In the genomic region with DNA sequence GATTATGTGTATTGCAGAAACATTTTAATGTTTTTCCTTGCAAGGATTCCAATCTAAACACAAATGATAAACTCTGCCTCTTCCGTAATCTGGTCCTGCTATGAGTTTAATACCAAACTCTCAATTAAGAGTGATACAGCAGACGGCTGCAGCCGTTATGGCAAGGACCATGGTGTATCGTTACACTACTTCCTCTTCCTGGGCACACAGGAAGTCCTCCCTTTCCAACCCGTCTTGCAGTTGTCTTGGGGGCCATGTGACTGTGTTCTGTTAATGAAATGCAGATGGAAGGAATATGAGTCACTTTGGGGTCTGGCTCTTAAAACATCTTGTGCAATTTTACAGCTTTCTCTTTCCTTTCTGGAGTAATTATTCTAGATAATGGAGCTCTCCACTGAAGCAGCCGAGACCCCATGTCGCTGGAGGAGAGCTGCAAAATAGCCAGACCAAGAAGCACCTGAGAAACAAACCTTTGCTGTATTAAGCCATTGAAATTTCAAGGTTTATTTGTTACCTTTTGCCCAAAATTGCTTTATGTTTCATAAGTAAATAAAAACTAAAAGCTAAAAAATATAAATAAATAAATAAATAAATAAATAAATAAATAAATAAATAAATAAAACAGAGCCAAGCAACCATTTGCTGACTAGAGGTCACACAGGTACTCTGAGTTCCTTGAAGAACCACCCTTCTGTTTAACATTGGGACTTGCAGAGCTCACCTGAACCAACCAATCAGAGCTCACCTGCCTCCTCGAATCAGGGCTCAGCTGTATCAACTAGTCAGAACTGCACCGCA, we compare ENCODE assay signal across 13 cellular contexts.
DNase-seq lines count a peak whose midpoint lies in the region; ATAC-seq, FAIRE-seq and TF ChIP-seq lines count a peak whose summit lies in the region.
"Had no signal": no experiment of that assay in that cellular context is flagged by ENCODE, and none has a peak within 500 bp of the region (broad histone marks: within the 10 kb centered on the region; RNA-seq: fewer than 3 reads in every experiment).

No MANE protein-coding gene starts in this region.

- no peaks in the 10 kb centered on the region for H3K27me3 ChIP-seq in Peyer's patch
- H3K27me3 ChIP-seq: cardiac muscle cell, stomach had no signal

- no peak for FAIRE-seq in GM12891 (lab: Jason Lieb, UNC)

- no peak overlapping the region for H3K27ac ChIP-seq in Peyer's patch
- H3K27ac ChIP-seq: cardiac muscle cell, stomach had no signal

- peak; percentile 10 for DNase-seq in AG04449 (ENCODE audit: low read depth, low spot score)
- DNase-seq in HCEC 1CT: peak; percentile 76
- peak; percentile 81 for DNase-seq in SIG-M5 treated with dmso at 0.1 percent for 504 hours (lab: John Stamatoyannopoulos, UW; ENCODE audit: unreplicated experiment)
- DNase-seq in fibroblast of the conjunctiva (ENCODE audit: low read depth): peak; percentile 82
- no peak for DNase-seq in GM12891 (ENCODE audit: insufficient read length, low spot score)
- DNase-seq in Peyer's patch: no peak
- DNase-seq: activated CD8-positive, alpha-beta memory T cell treated with anti-CD3 and anti-CD28 coated beads, Interleukin-2, amount 50 U/mL, for 4 hours; CD8-positive, alpha-beta memory T cell; H7; stomach had no signal

- H3K4me1 ChIP-seq in Peyer's patch: peaks cover 0 to 5% (median 0%) of the 10 kb centered on the region in 4 donors

- H3K4me3 ChIP-seq in AG04449 (ENCODE audit: low read depth, low read length) (no peak overlapping the region), Peyer's patch (no peak overlapping the region)
- H3K4me3 ChIP-seq: cardiac muscle cell, stomach had no signal

- no peaks in the 10 kb centered on the region for H3K36me3 ChIP-seq in Peyer's patch
- H3K36me3 ChIP-seq: cardiac muscle cell, stomach had no signal

- TF ChIP-seq CTCF in AG04449 (IDR thresholded peaks at IDR 0.05; ENCODE audit: insufficient read depth, low read length, missing control alignments) (no peak), Peyer's patch (IDR thresholded peaks at IDR 0.05) (no peak)

- no peak for ATAC-seq in HG02763 (IDR thresholded peaks at IDR 0.05; ENCODE audit: unreplicated experiment)
- ATAC-seq in GM19351 (IDR thresholded peaks at IDR 0.05; ENCODE audit: unreplicated experiment): no peak

- H3K9me3 ChIP-seq in Peyer's patch: no peaks in the 10 kb centered on the region
- H3K9me3 ChIP-seq: stomach had no signal

- CTCF ChIA-PET in AG04449 (lab: Yijun Ruan, JAX): interaction anchor here (1.4 kb wide), 1 partner anchor 9 kb away, joined by 4 read pairs; no protein-coding TSS in a partner anchor

- POLR2A ChIA-PET in AG04449 (lab: Yijun Ruan, JAX): no interaction called here

- no peak for TF ChIP-seq POLR2A in GM12891 (IDR thresholded peaks at IDR 0.05; ENCODE audit: low read depth, low read length)
- TF ChIP-seq POLR2A in Peyer's patch (IDR thresholded peaks at IDR 0.05): no peak

TF ChIP-seq in GM12891, 5 proteins besides CTCF, POLR2A, EP300 and RAD21:
- TF ChIP-seq SPI1 (IDR thresholded peaks at IDR 0.05; ENCODE audit: low read depth, low read length): no peak
- no peak for TF ChIP-seq PAX5 (IDR thresholded peaks at IDR 0.05; ENCODE audit: insufficient read depth, low read length, severe bottlenecking)
- no peak for TF ChIP-seq TAF1 (IDR thresholded peaks at IDR 0.05; ENCODE audit: low read depth, low read length)
- TF ChIP-seq POU2F2 (IDR thresholded peaks at IDR 0.05; ENCODE audit: low read depth, low read length): no peak
- no peak for TF ChIP-seq POLR2AphosphoS5 (IDR thresholded peaks at IDR 0.05; ENCODE audit: low read depth, low read length)

Comparison
In these comparisons a context has a peak if more than half of its experiments do, and no peak if none do; other contexts are left out.
1. DNase-seq: peak in AG04449 (single experiment), HCEC 1CT (single experiment), SIG-M5 treated with dmso at 0.1 percent for 504 hours (single experiment) and fibroblast of the conjunctiva (single experiment); none in GM12891 (single experiment) and Peyer's patch (0 of 3).